24 cellular contexts compared by ENCODE assay signal in the genomic region with DNA sequence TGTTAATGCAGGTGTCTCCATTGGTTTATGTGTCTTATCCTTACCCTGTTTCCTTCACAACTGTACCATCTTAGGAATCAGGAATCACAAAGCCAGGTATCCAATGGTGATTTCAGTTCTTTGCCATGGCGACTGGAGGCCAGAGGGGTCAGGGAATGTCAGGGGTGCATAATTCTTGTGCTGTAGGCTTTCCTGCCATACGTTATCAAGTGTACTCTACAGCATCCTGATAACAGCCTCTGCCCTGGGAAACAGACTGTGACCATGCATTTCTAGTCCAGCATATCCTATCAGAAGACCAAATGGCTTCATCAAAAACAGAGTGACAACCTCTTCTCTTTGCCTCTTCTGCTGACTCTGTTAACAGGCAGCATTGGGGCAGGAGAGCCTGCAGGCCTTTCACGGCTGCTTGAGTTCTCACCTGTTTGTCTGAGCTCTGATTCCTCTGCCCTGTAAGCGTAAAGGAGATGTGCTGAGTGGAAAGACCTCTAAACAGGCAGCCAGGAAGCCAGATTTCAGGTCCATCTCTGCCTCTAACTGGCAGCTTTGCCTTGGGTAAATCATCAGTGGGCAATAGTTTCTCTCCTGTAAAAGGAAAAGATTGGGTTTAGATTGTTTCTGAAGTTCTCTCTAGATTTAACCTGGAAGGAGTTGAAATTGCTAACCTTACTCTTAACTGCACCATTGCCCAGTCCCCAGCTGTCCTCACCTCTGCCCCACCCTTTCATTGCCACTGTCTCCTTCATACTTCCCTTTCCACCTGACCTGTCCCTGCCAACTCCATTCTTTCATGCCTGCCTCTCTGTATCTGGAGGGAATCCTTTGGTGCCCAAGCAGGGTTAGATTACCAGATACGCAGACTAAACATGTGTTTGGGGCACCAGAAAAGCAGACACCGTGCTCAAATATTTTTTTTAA.
A peak's percentile ranks its signal among the peaks of the same experiment; 100 is the strongest.
DNase-seq lines count a peak whose midpoint lies in the region; ATAC-seq, FAIRE-seq and TF ChIP-seq lines count a peak whose summit lies in the region.
"Had no signal": no experiment of that assay in that cellular context is flagged by ENCODE, and none has a peak within 500 bp of the region (broad histone marks: within the 10 kb centered on the region; RNA-seq: fewer than 3 reads in every experiment).

No MANE protein-coding gene starts in this region.

- DNase-seq in activated naive CD8-positive, alpha-beta T cell treated with anti-CD3 and anti-CD28 coated beads, Interleukin-2, amount 50 U/mL, for 24 hours: no peak
- DNase-seq in NCI-H187 treated with DMSO at 0.1 percent for 48 hours (lab: John Stamatoyannopoulos, UW) (peak; percentile 43), endothelial cell (ENCODE audit: low spot score) (no peak), ascending aorta (ENCODE audit: low spot score in 2 of 2) (no peak), iPS-NIHi7 (ENCODE audit: extremely low spot score) (no peak), D721Med (ENCODE audit: insufficient read length, low spot score) (no peak)
- no peak for DNase-seq in stimulated activated naive B cell treated with anti-CD40 and anti-IgM and Interleukin-4, amounts not matched to agents 10 μg/mL and 1 μg/mL and 100 μg/mL, for 72 hours
- DNase-seq: activated CD8-positive, alpha-beta T cell treated with anti-CD3 and anti-CD28 coated beads for 36 hours; C1 segment of cervical spinal cord; colonic mucosa; Kasumi-1; left lung; NCI-H1048; NCI-H2029; NCI-H446; NK-92 treated with Interleukin-12 subunit alpha and Interleukin-12 subunit beta, amount 100 ng/mL, for 24 hours; posterior cingulate gyrus; substantia nigra had no signal

- no peak overlapping the region for H3K4me3 ChIP-seq in ascending aorta
- H3K4me3 ChIP-seq: breast epithelium, colonic mucosa, left lung, SK-N-MC had no signal

- H3K27me3 Mint-ChIP-seq in activated naive CD8-positive, alpha-beta T cell: no peaks in the 10 kb centered on the region
- no peaks in the 10 kb centered on the region for H3K27me3 Mint-ChIP-seq in activated naive CD8-positive, alpha-beta T cell treated with anti-CD3 and anti-CD28 coated beads, Interleukin-2, amount 50 U/mL, for 24 hours
- H3K27me3 Mint-ChIP-seq in endothelial cell (ENCODE audit: unreplicated experiment): no peaks in the 10 kb centered on the region
- no peaks in the 10 kb centered on the region for H3K27me3 Mint-ChIP-seq in stimulated activated naive B cell treated with anti-CD40 and anti-IgM and Interleukin-4, amounts not matched to agents 10 μg/mL and 1 μg/mL and 100 μg/mL, for 72 hours
- H3K27me3 Mint-ChIP-seq: activated CD8-positive, alpha-beta T cell treated with anti-CD3 and anti-CD28 coated beads for 36 hours had no signal

- H3K4me3 Mint-ChIP-seq in activated naive CD8-positive, alpha-beta T cell: no peak overlapping the region
- no peak overlapping the region for H3K4me3 Mint-ChIP-seq in activated naive CD8-positive, alpha-beta T cell treated with anti-CD3 and anti-CD28 coated beads, Interleukin-2, amount 50 U/mL, for 24 hours
- no peak overlapping the region for H3K4me3 Mint-ChIP-seq in endothelial cell (ENCODE audit: unreplicated experiment)
- H3K4me3 Mint-ChIP-seq in stimulated activated naive B cell treated with anti-CD40 and anti-IgM and Interleukin-4, amounts not matched to agents 10 μg/mL and 1 μg/mL and 100 μg/mL, for 72 hours: no peak overlapping the region
- H3K4me3 Mint-ChIP-seq: activated CD8-positive, alpha-beta T cell treated with anti-CD3 and anti-CD28 coated beads for 36 hours had no signal

- H3K27ac Mint-ChIP-seq in activated naive CD8-positive, alpha-beta T cell: peak overlapping the region; percentile 23
- H3K27ac Mint-ChIP-seq in activated naive CD8-positive, alpha-beta T cell treated with anti-CD3 and anti-CD28 coated beads, Interleukin-2, amount 50 U/mL, for 24 hours: no peak overlapping the region
- H3K27ac Mint-ChIP-seq in endothelial cell (ENCODE audit: unreplicated experiment): peak overlapping the region; percentile 17
- peak overlapping the region; percentile 25 for H3K27ac Mint-ChIP-seq in stimulated activated naive B cell treated with anti-CD40 and anti-IgM and Interleukin-4, amounts not matched to agents 10 μg/mL and 1 μg/mL and 100 μg/mL, for 72 hours
- H3K27ac Mint-ChIP-seq: activated CD8-positive, alpha-beta T cell treated with anti-CD3 and anti-CD28 coated beads for 36 hours had no signal

- H3K4me1 Mint-ChIP-seq in activated naive CD8-positive, alpha-beta T cell (ENCODE audit: low read depth): peaks cover 50% of the 10 kb centered on the region
- H3K4me1 Mint-ChIP-seq in activated naive CD8-positive, alpha-beta T cell treated with anti-CD3 and anti-CD28 coated beads, Interleukin-2, amount 50 U/mL, for 24 hours: peaks cover 18% of the 10 kb centered on the region
- peaks cover 70% of the 10 kb centered on the region for H3K4me1 Mint-ChIP-seq in endothelial cell (ENCODE audit: unreplicated experiment)
- H3K4me1 Mint-ChIP-seq in stimulated activated naive B cell treated with anti-CD40 and anti-IgM and Interleukin-4, amounts not matched to agents 10 μg/mL and 1 μg/mL and 100 μg/mL, for 72 hours: peaks cover 41 to 52% of the 10 kb centered on the region in 2 donors

- no peaks in the 10 kb centered on the region for H3K9me3 Mint-ChIP-seq in activated naive CD8-positive, alpha-beta T cell (ENCODE audit: low read depth)
- no peaks in the 10 kb centered on the region for H3K9me3 Mint-ChIP-seq in activated naive CD8-positive, alpha-beta T cell treated with anti-CD3 and anti-CD28 coated beads, Interleukin-2, amount 50 U/mL, for 24 hours
- no peaks in the 10 kb centered on the region for H3K9me3 Mint-ChIP-seq in endothelial cell (ENCODE audit: unreplicated experiment)
- no peaks in the 10 kb centered on the region for H3K9me3 Mint-ChIP-seq in stimulated activated naive B cell treated with anti-CD40 and anti-IgM and Interleukin-4, amounts not matched to agents 10 μg/mL and 1 μg/mL and 100 μg/mL, for 72 hours
- H3K9me3 Mint-ChIP-seq: activated CD8-positive, alpha-beta T cell treated with anti-CD3 and anti-CD28 coated beads for 36 hours had no signal

- no peaks in the 10 kb centered on the region for H3K9me3 ChIP-seq in ascending aorta
- H3K9me3 ChIP-seq: breast epithelium, colonic mucosa, left lung had no signal

- no peak for ATAC-seq in activated naive CD8-positive, alpha-beta T cell treated with anti-CD3 and anti-CD28 coated beads, Interleukin-2, amount 50 U/mL, for 24 hours
- no peak for ATAC-seq in stimulated activated naive B cell treated with anti-CD40 and anti-IgM and Interleukin-4, amounts not matched to agents 10 μg/mL and 1 μg/mL and 100 μg/mL, for 72 hours (replicated peaks)
- ATAC-seq: activated CD4-positive, CD25-positive, alpha-beta regulatory T cell treated with anti-CD3 and anti-CD28 coated beads, Interleukin-2, amount 50 U/mL, for 24 hours; activated CD8-positive, alpha-beta T cell treated with anti-CD3 and anti-CD28 coated beads for 36 hours; left lung had no signal

- peaks cover 9% of the 10 kb centered on the region for H3K36me3 Mint-ChIP-seq in activated naive CD8-positive, alpha-beta T cell
- peaks cover 22% of the 10 kb centered on the region for H3K36me3 Mint-ChIP-seq in activated naive CD8-positive, alpha-beta T cell treated with anti-CD3 and anti-CD28 coated beads, Interleukin-2, amount 50 U/mL, for 24 hours (ENCODE audit: low read depth)
- H3K36me3 Mint-ChIP-seq in endothelial cell (ENCODE audit: low read depth, unreplicated experiment): peaks cover 4% of the 10 kb centered on the region
- peaks cover under 1 to 23% of the 10 kb centered on the region in 2 donors for H3K36me3 Mint-ChIP-seq in stimulated activated naive B cell treated with anti-CD40 and anti-IgM and Interleukin-4, amounts not matched to agents 10 μg/mL and 1 μg/mL and 100 μg/mL, for 72 hours

- no peak for TF ChIP-seq CTCF in endothelial cell (IDR thresholded peaks at IDR 0.05; ENCODE audit: unreplicated experiment)
- no peak for TF ChIP-seq CTCF in ascending aorta (IDR thresholded peaks at IDR 0.05)
- TF ChIP-seq CTCF in D721Med (IDR thresholded peaks at IDR 0.05; ENCODE audit: insufficient read depth, missing control alignments): no peak

- H3K36me3 ChIP-seq in ascending aorta: no peaks in the 10 kb centered on the region
- H3K36me3 ChIP-seq: breast epithelium, colonic mucosa, left lung had no signal

- intact Hi-C loops in ascending aorta (cut with DNase I): no loop called here

- no peak overlapping the region for H3K27ac ChIP-seq in ascending aorta
- H3K27ac ChIP-seq: breast epithelium, colonic mucosa, left lung, SK-N-MC had no signal

- FAIRE-seq in D721Med (lab: Jason Lieb, UNC): no peak
- FAIRE-seq: endometrium, HTR-8/SVneo had no signal

- H3K4me1 ChIP-seq in ascending aorta: no peaks in the 10 kb centered on the region
- H3K4me1 ChIP-seq: colonic mucosa had no signal

- no peaks in the 10 kb centered on the region for H3K27me3 ChIP-seq in ascending aorta
- H3K27me3 ChIP-seq: breast epithelium, colonic mucosa, left lung had no signal
